9 cellular contexts compared by ENCODE assay signal in genomic region chr15:87672309-87672897, GRCh38.
DNase-seq lines count a peak whose midpoint lies in the region; ATAC-seq and TF ChIP-seq lines count a peak whose summit lies in the region.
"Had no signal": no experiment of that assay in that cellular context is flagged by ENCODE, and none has a peak within 500 bp of the region (broad histone marks: within the 10 kb centered on the region; RNA-seq: fewer than 3 reads in every experiment).

No MANE protein-coding gene starts in this region.

- POLR2A ChIA-PET in naive thymus-derived CD8-positive, alpha-beta T cell (lab: Charles Lee): no interaction called here

- no peaks in the 10 kb centered on the region for H3K4me1 Mint-ChIP-seq in chondrocyte (ENCODE audit: low read depth)
- H3K4me1 Mint-ChIP-seq in naive thymus-derived CD8-positive, alpha-beta T cell: peaks cover 0 to 2% (median 0%) of the 10 kb centered on the region in 4 donors
- H3K4me1 Mint-ChIP-seq: memory B cell had no signal

- H3K27me3 Mint-ChIP-seq in chondrocyte (ENCODE audit: low read depth): peaks cover 6% of the 10 kb centered on the region
- H3K27me3 Mint-ChIP-seq in naive thymus-derived CD8-positive, alpha-beta T cell: peaks cover 0 to 28% (median 3%) of the 10 kb centered on the region in 5 donors
- H3K27me3 Mint-ChIP-seq: memory B cell had no signal

- TF ChIP-seq CTCF in C4-2B (conservative IDR thresholded peaks at IDR 0.05): peak; percentile 70
- TF ChIP-seq CTCF in chondrocyte (IDR thresholded peaks at IDR 0.05): peak; percentile 75

- H3K9me3 ChIP-seq in MG63: no peaks in the 10 kb centered on the region

- DNase-seq in MG63 (peak; percentile 44), chondrocyte (ENCODE audit: low spot score) (no peak), myocyte (ENCODE audit: low read depth) (peak; percentile 52), middle frontal gyrus (ENCODE audit: extremely low spot score, low spot score) (no peak)
- no peak for DNase-seq in activated naive CD4-positive, alpha-beta T cell treated with anti-CD3 and anti-CD28 coated beads, Interleukin-2, amount 50 U/mL, for 72 hours (ENCODE audit: low spot score in 2 of 2)
- no peak for DNase-seq in naive thymus-derived CD8-positive, alpha-beta T cell

- no peak overlapping the region for H3K27ac Mint-ChIP-seq in chondrocyte (ENCODE audit: unreplicated experiment)
- no peak overlapping the region for H3K27ac Mint-ChIP-seq in activated naive CD4-positive, alpha-beta T cell treated with anti-CD3 and anti-CD28 coated beads, Interleukin-2, amount 50 U/mL, for 72 hours
- no peak overlapping the region for H3K27ac Mint-ChIP-seq in naive thymus-derived CD8-positive, alpha-beta T cell
- H3K27ac Mint-ChIP-seq: memory B cell had no signal

- H3K36me3 ChIP-seq in MG63: no peaks in the 10 kb centered on the region

- H3K36me3 Mint-ChIP-seq in chondrocyte (ENCODE audit: low read depth): peaks cover 2% of the 10 kb centered on the region
- H3K36me3 Mint-ChIP-seq in activated naive CD4-positive, alpha-beta T cell treated with anti-CD3 and anti-CD28 coated beads, Interleukin-2, amount 50 U/mL, for 72 hours: peaks cover 38 to 42% of the 10 kb centered on the region in 2 donors
- peaks cover 0 to 10% (median 6%) of the 10 kb centered on the region in 3 donors for H3K36me3 Mint-ChIP-seq in naive thymus-derived CD8-positive, alpha-beta T cell

- H3K27ac ChIP-seq in C4-2B: no peak overlapping the region

- ATAC-seq in activated naive CD4-positive, alpha-beta T cell treated with anti-CD3 and anti-CD28 coated beads, Interleukin-2, amount 50 U/mL, for 72 hours: no peak
- ATAC-seq in GM18868 (IDR thresholded peaks at IDR 0.05; ENCODE audit: unreplicated experiment): no peak
- ATAC-seq in naive thymus-derived CD8-positive, alpha-beta T cell: no peak

- H3K9me3 Mint-ChIP-seq in chondrocyte (ENCODE audit: low read depth): peaks cover 10% of the 10 kb centered on the region
- H3K9me3 Mint-ChIP-seq in activated naive CD4-positive, alpha-beta T cell treated with anti-CD3 and anti-CD28 coated beads, Interleukin-2, amount 50 U/mL, for 72 hours: peaks cover 40 to 46% of the 10 kb centered on the region in 2 donors
- peaks cover 2 to 36% (median 21%) of the 10 kb centered on the region in 9 donors for H3K9me3 Mint-ChIP-seq in naive thymus-derived CD8-positive, alpha-beta T cell

- no peak overlapping the region for H3K4me3 ChIP-seq in MG63

- H3K27me3 ChIP-seq in MG63: no peaks in the 10 kb centered on the region

- no peak overlapping the region for H3K4me3 Mint-ChIP-seq in chondrocyte (ENCODE audit: unreplicated experiment)
- no peak overlapping the region for H3K4me3 Mint-ChIP-seq in naive thymus-derived CD8-positive, alpha-beta T cell
- H3K4me3 Mint-ChIP-seq: memory B cell had no signal

Comparison
In these comparisons a context has a peak if more than half of its experiments do, and no peak if none do; other contexts are left out.
1. DNase-seq: peak in MG63 (single experiment) and myocyte (single experiment); none in chondrocyte (single experiment), middle frontal gyrus (single experiment), activated naive CD4-positive, alpha-beta T cell treated with anti-CD3 and anti-CD28 coated beads, Interleukin-2, amount 50 U/mL, for 72 hours (0 of 2) and naive thymus-derived CD8-positive, alpha-beta T cell (0 of 10).